10 cellular contexts compared by ENCODE assay signal in genomic region chr10:14774797-14775196, GRCh38. TPM values are rescaled to one million over a fixed set of nuclear protein-coding genes. Genes with fewer than 3 reads are reported as not detected.
DNase-seq lines count a peak whose midpoint lies in the region; ATAC-seq and TF ChIP-seq lines count a peak whose summit lies in the region.
"Had no signal": no experiment of that assay in that cellular context is flagged by ENCODE, and none has a peak within 500 bp of the region (broad histone marks: within the 10 kb centered on the region; RNA-seq: fewer than 3 reads in every experiment).

FAM107B (minus strand) TSS chr10:14774897; CDS start chr10:14774663, 234 bp downstream.

- CTCF ChIA-PET in OCI-LY7 (lab: Charles Lee; ENCODE audit: unreplicated experiment), result no interaction called here

- H3K79me2 ChIP-seq in OCI-LY7 (ENCODE audit: insufficient read depth, low read depth, low read length), result no peaks in the 10 kb centered on the region

- H3K27ac Mint-ChIP-seq in CD14-positive monocyte (no peak within 1 kb of the TSS), nephron progenitor cell (no peak within 1 kb of the TSS)

- TF ChIP-seq CTCF in CD14-positive monocyte (IDR thresholded peaks at IDR 0.05) (no peak), OCI-LY7 (conservative IDR thresholded peaks at IDR 0.05; ENCODE audit: low read length) (no peak), nephron progenitor cell (IDR thresholded peaks at IDR 0.05) (no peak)

- ATAC-seq in esophagus mucosa (no peak), HG02840 (IDR thresholded peaks at IDR 0.05; ENCODE audit: low FRiP score, unreplicated experiment) (no peak), GM18868 (IDR thresholded peaks at IDR 0.05; ENCODE audit: unreplicated experiment) (no peak)

- H3K4me1 ChIP-seq in OCI-LY7 (ENCODE audit: insufficient read depth, low read length, poor library complexity, severe bottlenecking), result no peaks in the 10 kb centered on the region

- H3K27me3 Mint-ChIP-seq in CD14-positive monocyte (ENCODE audit: low read depth in 3 of 3), result peaks cover 0 to 7% (median 0%) of the 10 kb centered on the region in 3 donors
- H3K27me3 Mint-ChIP-seq in nephron progenitor cell (ENCODE audit: low read depth, poor library complexity), result peaks cover 7% of the 10 kb centered on the region

- no peak within 1 kb of the TSS for H3K4me3 Mint-ChIP-seq in CD14-positive monocyte
- H3K4me3 Mint-ChIP-seq in nephron progenitor cell, result no peak within 1 kb of the TSS

- H3K9me3 Mint-ChIP-seq in CD14-positive monocyte (peaks cover 0 to 4% (median 0%) of the 10 kb centered on the region in 7 donors), nephron progenitor cell (no peaks in the 10 kb centered on the region)

- H3K4me3 ChIP-seq in OCI-LY7 (ENCODE audit: low read depth, low read length, poor library complexity, severe bottlenecking), result no peak within 1 kb of the TSS

- H3K36me3 Mint-ChIP-seq in CD14-positive monocyte, result no peaks in the 10 kb centered on the region
- H3K36me3 Mint-ChIP-seq in nephron progenitor cell (ENCODE audit: low read depth), result no peaks in the 10 kb centered on the region

- no peak for DNase-seq in CD14-positive monocyte (ENCODE audit: low spot score)
- no peak for DNase-seq in OCI-LY7 (ENCODE audit: low spot score)
- DNase-seq in occipital lobe (lab: John Stamatoyannopoulos, UW), result no peak
- DNase-seq in activated CD4-positive, CD25-positive, alpha-beta regulatory T cell treated with anti-CD3 and anti-CD28 coated beads, Interleukin-2, amount 50 U/mL, for 72 hours, result no peak
- no peak for DNase-seq in nephron progenitor cell
- DNase-seq: NCI-H2227 treated with DMSO at 0.1 percent for 48 hours had no signal

- no peaks in the 10 kb centered on the region for H3K9me2 ChIP-seq in OCI-LY7 (ENCODE audit: insufficient read depth, low read length)

- no TSS peak for BruUV-seq in OCI-LY7 (replicated peaks; lab: Mats Ljungman, UMichigan)

- no peaks in the 10 kb centered on the region for H3K36me3 ChIP-seq in OCI-LY7 (ENCODE audit: insufficient read depth, low read length)

- H2AFZ ChIP-seq in OCI-LY7 (ENCODE audit: low read length), result no peak within 1 kb of the TSS

- H4K20me1 ChIP-seq in OCI-LY7 (ENCODE audit: insufficient read depth, low read length), result no peaks in the 10 kb centered on the region

- POLR2A ChIA-PET in OCI-LY7 (lab: Charles Lee), result no interaction called here

- no peak within 1 kb of the TSS for H3K4me2 ChIP-seq in OCI-LY7 (ENCODE audit: low read length)

- intact Hi-C loops in CD14-positive monocyte (cut with micrococcal nuclease), result no loop called here
- intact Hi-C loops in OCI-LY7 (cut with micrococcal nuclease; ENCODE audit: unreplicated experiment), result no loop called here

- H3K9me3 ChIP-seq in OCI-LY7 (ENCODE audit: low read length), result no peaks in the 10 kb centered on the region

- peaks cover 12% of the 10 kb centered on the region for H3K4me1 Mint-ChIP-seq in CD14-positive monocyte
- H3K4me1 Mint-ChIP-seq in nephron progenitor cell, result peaks cover 13% of the 10 kb centered on the region

- no peak within 1 kb of the TSS for H3K27ac ChIP-seq in OCI-LY7 (ENCODE audit: low read depth, low read length, poor library complexity, severe bottlenecking)
- H3K27ac ChIP-seq: VCaP had no signal

RNA-seq across cellular contexts. Expression of gene FAM107B, which starts in this region (rescaled TPM):
- polyA plus RNA-seq in CD14-positive monocyte, result 10 to 100 TPM; 28.4 to 68.5 TPM
- total RNA-seq in OCI-LY7 (2014; rRNA removed; shearing (Covaris generic)), result 114 and 134 TPM in 2 replicates
- 398 and 422 TPM in 2 replicates for total RNA-seq in OCI-LY7 (2022)
- 19.0 TPM for total RNA-seq in esophagus mucosa
- 82.8 TPM for total RNA-seq in occipital lobe
